In genomic region chr10:125060486-125060850, GRCh38 we compare ENCODE assay signal across 10 cellular contexts.
DNase-seq lines count a peak whose midpoint lies in the region; ATAC-seq and TF ChIP-seq lines count a peak whose summit lies in the region.
"Had no signal": no experiment of that assay in that cellular context is flagged by ENCODE, and none has a peak within 500 bp of the region (broad histone marks: within the 10 kb centered on the region; RNA-seq: fewer than 3 reads in every experiment).

No MANE protein-coding gene starts in this region.

- H3K4me3 ChIP-seq in astrocyte of the spinal cord (ENCODE audit: low read depth, low read length), result no peak overlapping the region
- peak overlapping the region in 8 of 12 donors; percentile 12 to 38 (median 25) for H3K4me3 ChIP-seq in heart left ventricle
- peak overlapping the region; percentile 12 for H3K4me3 ChIP-seq in parathyroid adenoma (ENCODE audit: low read depth, low read length)

- peaks cover 50% of the 10 kb centered on the region for H3K79me2 ChIP-seq in parathyroid adenoma

- peak overlapping the region; percentile 48 for H3K4me2 ChIP-seq in parathyroid adenoma (ENCODE audit: low read length)

- DNase-seq in AG09319 (ENCODE audit: extremely low read depth, low read depth), result peak; percentile 56
- peak; percentile 77 for DNase-seq in astrocyte of the spinal cord (ENCODE audit: low read depth, low spot score)
- DNase-seq in heart left ventricle, result no peak
- no peak for DNase-seq in GM13977 (ENCODE audit: low spot score)
- no peak for DNase-seq in D341Med (ENCODE audit: low spot score)
- no peak for DNase-seq in NK-92 treated with Interleukin-12 subunit alpha and Interleukin-12 subunit beta, amount 100 ng/mL, for 24 hours (lab: John Stamatoyannopoulos, UW)

- no peak overlapping the region for H3K9ac ChIP-seq in parathyroid adenoma

- H3K27ac ChIP-seq in heart left ventricle (peak overlapping the region; percentile 19 to 90 (median 70)), parathyroid adenoma (peak overlapping the region; percentile 34)

- H3K27me3 ChIP-seq in heart left ventricle, result no peaks in the 10 kb centered on the region
- H3K27me3 ChIP-seq in parathyroid adenoma (ENCODE audit: control insufficient read depth, insufficient read depth, low read length), result no peaks in the 10 kb centered on the region

- H3K4me1 ChIP-seq in heart left ventricle (peaks cover 32 to 100% (median 99%) of the 10 kb centered on the region in 12 donors), parathyroid adenoma (peaks cover 43% of the 10 kb centered on the region)

- in situ Hi-C loops in astrocyte of the spinal cord (cut with HindIII; ENCODE audit: low sequenced_read_pairs), result no loop called here
- in situ Hi-C loops in GM13977 (cut with MboI; ENCODE audit: low pct_unique_long_range_greater_than_20kb, low sequenced_read_pairs, unreplicated experiment), result no loop called here

- ATAC-seq in heart left ventricle, result peak; percentile 8 to 21 (median 9)
- no peak for ATAC-seq in HG02973 (IDR thresholded peaks at IDR 0.05; ENCODE audit: unreplicated experiment)
- ATAC-seq: activated CD4-positive, CD25-positive, alpha-beta regulatory T cell treated with anti-CD3 and anti-CD28 coated beads, Interleukin-2, amount 50 U/mL, for 24 hours; CD8-positive, alpha-beta T cell had no signal

- H2AFZ ChIP-seq in parathyroid adenoma, result peak overlapping the region; percentile 57

- 18 to 34% (median 25%) methylated on average over 11 of the region's 11 CpGs for WGBS in heart left ventricle, 4 donors

- intact Hi-C loops in heart left ventricle (cut with DNase I), result loop anchor here in 8 of 10 donors (2.0 to 10.0 kb wide), 10 partner anchors 62 to 146 kb away; partner anchors contain the start of gene CTBP2 (in 1 of the 8)

- no peak for TF ChIP-seq POLR2A in heart left ventricle (IDR thresholded peaks at IDR 0.05)

- H3K36me3 ChIP-seq in heart left ventricle (no peaks in the 10 kb centered on the region), parathyroid adenoma (ENCODE audit: control insufficient read depth, insufficient read depth, low read length) (no peaks in the 10 kb centered on the region)

- no peaks in the 10 kb centered on the region for H3K9me3 ChIP-seq in heart left ventricle
- no peaks in the 10 kb centered on the region for H3K9me3 ChIP-seq in parathyroid adenoma (ENCODE audit: control insufficient read depth, low read length)

- TF ChIP-seq CTCF in AG09319 (IDR thresholded peaks at IDR 0.05; ENCODE audit: low read depth, low read length) (no peak), astrocyte of the spinal cord (IDR thresholded peaks at IDR 0.05; ENCODE audit: low read depth, low read length) (no peak), heart left ventricle (IDR thresholded peaks at IDR 0.05) (no peak), parathyroid adenoma (IDR thresholded peaks at IDR 0.05) (no peak), GM13977 (IDR thresholded peaks at IDR 0.05; ENCODE audit: extremely low read depth, insufficient read depth, missing control alignments) (no peak)

Comparison
In these comparisons a context has a peak if more than half of its experiments do, and no peak if none do; other contexts are left out.
1. DNase-seq: peak in AG09319 (single experiment) and astrocyte of the spinal cord (single experiment); none in heart left ventricle (0 of 5), GM13977 (single experiment), D341Med (single experiment) and NK-92 treated with Interleukin-12 subunit alpha and Interleukin-12 subunit beta, amount 100 ng/mL, for 24 hours (single experiment).